24 cellular contexts compared by ENCODE assay signal in genomic region chr9:125850231-125850630, GRCh38.
"Had no signal": no experiment of that assay in that cellular context is flagged by ENCODE, and none has a peak within 500 bp of the region (broad histone marks: within the 10 kb centered on the region; RNA-seq: fewer than 3 reads in every experiment).

No MANE protein-coding gene starts in this region.

- H3K27ac ChIP-seq: foreskin keratinocyte, heart left ventricle, psoas muscle, spleen, testis, tibial nerve, upper lobe of right lung, vagina had no signal

- DNase-seq: effector CD4-positive, alpha-beta T cell; endodermal cell; erythroblast; foreskin keratinocyte; heart left ventricle; hippocampal formation; left colon; left ventricle myocardium superior; naive B cell; occipital lobe; psoas muscle; retina; spleen; stimulated activated CD4-positive, alpha-beta T cell treated with anti-CD3 and anti-CD28 coated beads, Interleukin-2, amount 100 ng/mL, for 24 hours; stimulated activated CD4-positive, alpha-beta T cell treated with anti-CD3 and anti-CD28 coated beads, Interleukin-4, amount 100 ng/mL, for 4 hours; stimulated activated naive B cell treated with anti-CD40 and anti-IgM and Interleukin-4, amounts not matched to agents 10 μg/mL and 1 μg/mL and 100 μg/mL, for 72 hours; stimulated activated naive CD8-positive, alpha-beta T cell treated with anti-CD3 and anti-CD28 coated beads, Interleukin-15, amount 100 ng/mL, for 72 hours; upper lobe of right lung had no signal

- H2AFZ ChIP-seq: parathyroid adenoma had no signal

- H3K9me3 ChIP-seq: psoas muscle, testis, tibial nerve, upper lobe of right lung, vagina had no signal

- ATAC-seq: foreskin keratinocyte; heart left ventricle; left colon; left ventricle myocardium superior; psoas muscle; sciatic nerve; stimulated activated naive B cell treated with anti-CD40 and anti-IgM and Interleukin-4, amounts not matched to agents 10 μg/mL and 1 μg/mL and 100 μg/mL, for 72 hours; stimulated activated naive CD8-positive, alpha-beta T cell treated with anti-CD3 and anti-CD28 coated beads, Interleukin-15, amount 100 ng/mL, for 72 hours; upper lobe of right lung had no signal

- H3K27me3 ChIP-seq: foreskin keratinocyte, heart left ventricle, spleen, testis, tibial nerve, upper lobe of right lung, vagina had no signal

- H3K4me1 ChIP-seq: psoas muscle, testis, upper lobe of right lung had no signal

- H3K36me3 ChIP-seq: heart left ventricle, spleen, tibial nerve, upper lobe of right lung, vagina had no signal

- H3K9ac ChIP-seq: parathyroid adenoma had no signal

- FAIRE-seq: endothelial cell of umbilical vein had no signal

- H3K4me3 ChIP-seq: heart left ventricle, psoas muscle, spleen, testis, tibial nerve, upper lobe of right lung, vagina had no signal
